ENCODE assay signal across 2 cellular contexts in the genomic region with DNA sequence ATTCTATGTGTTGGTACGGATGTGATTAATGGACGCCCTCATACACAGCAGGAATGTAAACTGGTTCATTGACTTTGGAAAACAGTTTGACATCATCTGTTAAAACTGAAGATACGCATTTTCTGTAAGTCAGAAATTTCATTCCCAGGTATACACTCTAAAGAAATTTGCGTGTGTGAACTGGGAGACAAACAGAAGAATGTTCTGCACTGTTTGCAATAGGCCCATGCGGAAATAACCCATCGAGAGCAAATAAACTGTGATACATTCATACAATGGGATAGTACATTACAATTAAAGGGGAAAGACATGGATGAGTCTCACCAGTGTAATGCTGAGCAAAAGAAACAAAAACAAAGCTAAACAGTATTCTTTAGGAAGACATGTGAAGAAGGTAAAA.
TF ChIP-seq lines count a peak whose summit lies in the region.

No MANE protein-coding gene starts in this region.

TF ChIP-seq in IMR-90, 13 proteins besides CTCF, POLR2A, EP300 and RAD21 (continued from another document):
- TF ChIP-seq, protein P1, sequence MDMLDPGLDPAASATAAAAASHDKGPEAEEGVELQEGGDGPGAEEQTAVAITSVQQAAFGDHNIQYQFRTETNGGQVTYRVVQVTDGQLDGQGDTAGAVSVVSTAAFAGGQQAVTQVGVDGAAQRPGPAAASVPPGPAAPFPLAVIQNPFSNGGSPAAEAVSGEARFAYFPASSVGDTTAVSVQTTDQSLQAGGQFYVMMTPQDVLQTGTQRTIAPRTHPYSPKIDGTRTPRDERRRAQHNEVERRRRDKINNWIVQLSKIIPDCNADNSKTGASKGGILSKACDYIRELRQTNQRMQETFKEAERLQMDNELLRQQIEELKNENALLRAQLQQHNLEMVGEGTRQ (IDR thresholded peaks at IDR 0.05; ENCODE audit: low read depth, low read length) = no peak
- TF ChIP-seq RFX5 (IDR thresholded peaks at IDR 0.05; ENCODE audit: low read depth, low read length) (no peak), MAFK (IDR thresholded peaks at IDR 0.05; ENCODE audit: low read depth, low read length) (no peak), MAZ (IDR thresholded peaks at IDR 0.05; ENCODE audit: borderline replicate concordance, low read depth, low read length) (no peak), SMC3 (IDR thresholded peaks at IDR 0.05; ENCODE audit: low read depth, low read length) (no peak), RCOR1 (IDR thresholded peaks at IDR 0.05; ENCODE audit: insufficient replicate concordance, low read length) (no peak), MXI1 (IDR thresholded peaks at IDR 0.05; ENCODE audit: borderline replicate concordance, low read depth, low read length) (no peak), CHD1 (IDR thresholded peaks at IDR 0.05; ENCODE audit: low read depth, low read length) (no peak), CEBPB (IDR thresholded peaks at IDR 0.05; ENCODE audit: low read depth, low read length) (no peak)
- TF ChIP-seq, protein P2, sequence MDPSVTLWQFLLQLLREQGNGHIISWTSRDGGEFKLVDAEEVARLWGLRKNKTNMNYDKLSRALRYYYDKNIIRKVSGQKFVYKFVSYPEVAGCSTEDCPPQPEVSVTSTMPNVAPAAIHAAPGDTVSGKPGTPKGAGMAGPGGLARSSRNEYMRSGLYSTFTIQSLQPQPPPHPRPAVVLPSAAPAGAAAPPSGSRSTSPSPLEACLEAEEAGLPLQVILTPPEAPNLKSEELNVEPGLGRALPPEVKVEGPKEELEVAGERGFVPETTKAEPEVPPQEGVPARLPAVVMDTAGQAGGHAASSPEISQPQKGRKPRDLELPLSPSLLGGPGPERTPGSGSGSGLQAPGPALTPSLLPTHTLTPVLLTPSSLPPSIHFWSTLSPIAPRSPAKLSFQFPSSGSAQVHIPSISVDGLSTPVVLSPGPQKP (IDR thresholded peaks at IDR 0.05; ENCODE audit: borderline replicate concordance, low read depth, low read length) = no peak

TF ChIP-seq in WTC11, 78 proteins besides CTCF, POLR2A, EP300 and RAD21 (continued from another document):
- TF ChIP-seq CBFB (CRISPR knock-in tag; IDR thresholded peaks at IDR 0.05; ENCODE audit: low read depth) (no peak), ZNF396 (CRISPR knock-in tag; IDR thresholded peaks at IDR 0.05; ENCODE audit: borderline replicate concordance) (no peak), ETV6 (CRISPR knock-in tag; IDR thresholded peaks at IDR 0.05) (no peak), SOX15 (CRISPR knock-in tag; IDR thresholded peaks at IDR 0.05) (no peak), MXD4 (CRISPR knock-in tag; IDR thresholded peaks at IDR 0.05; ENCODE audit: borderline replicate concordance) (no peak), TEAD1 (CRISPR knock-in tag; IDR thresholded peaks at IDR 0.05) (no peak), ZBTB21 (CRISPR knock-in tag; IDR thresholded peaks at IDR 0.05; ENCODE audit: borderline replicate concordance) (no peak), ZNF219 (CRISPR knock-in tag; IDR thresholded peaks at IDR 0.05; ENCODE audit: borderline replicate concordance) (no peak), ZNF263 (CRISPR knock-in tag; IDR thresholded peaks at IDR 0.05; ENCODE audit: low read depth) (no peak), TP53 (CRISPR knock-in tag; IDR thresholded peaks at IDR 0.05) (no peak), ATF1 (CRISPR knock-in tag; IDR thresholded peaks at IDR 0.05) (no peak)
- TF ChIP-seq, protein P3, sequence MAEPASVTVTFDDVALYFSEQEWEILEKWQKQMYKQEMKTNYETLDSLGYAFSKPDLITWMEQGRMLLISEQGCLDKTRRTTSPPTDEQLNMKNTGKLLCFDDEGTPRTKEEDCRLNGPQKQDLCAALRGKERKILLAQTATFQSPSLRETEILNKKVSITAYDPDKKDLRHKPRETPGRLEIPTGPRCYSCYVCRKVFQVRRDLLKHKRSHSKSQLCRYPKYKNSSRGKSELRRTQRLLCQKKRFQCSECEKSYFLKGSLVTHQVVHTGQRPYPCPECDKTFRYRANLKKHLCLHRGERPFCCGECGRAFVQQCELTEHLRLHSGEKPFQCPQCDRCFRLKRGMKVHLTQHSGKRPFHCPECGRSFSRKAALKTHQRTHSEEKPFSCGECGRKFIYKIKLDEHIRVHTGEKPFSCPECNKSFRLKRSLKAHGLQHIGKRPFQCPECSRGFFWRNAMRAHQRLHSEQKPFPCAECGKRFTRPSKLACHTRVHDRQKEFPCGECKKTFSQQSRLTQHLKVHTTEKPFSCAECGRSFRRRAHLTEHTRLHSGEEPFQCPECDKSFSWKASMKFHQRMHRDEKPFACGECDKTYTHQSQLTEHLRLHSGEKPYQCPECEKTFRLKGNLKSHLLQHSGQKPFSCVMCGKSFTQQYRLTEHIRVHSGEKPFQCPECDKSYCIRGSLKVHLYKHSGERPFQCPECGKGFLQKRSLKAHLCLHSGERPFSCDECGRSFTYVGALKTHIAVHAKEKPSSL (CRISPR knock-in tag; conservative IDR thresholded peaks at IDR 0.05) = no peak
- TF ChIP-seq, protein P4, sequence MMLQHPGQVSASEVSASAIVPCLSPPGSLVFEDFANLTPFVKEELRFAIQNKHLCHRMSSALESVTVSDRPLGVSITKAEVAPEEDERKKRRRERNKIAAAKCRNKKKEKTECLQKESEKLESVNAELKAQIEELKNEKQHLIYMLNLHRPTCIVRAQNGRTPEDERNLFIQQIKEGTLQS (CRISPR knock-in tag; conservative IDR thresholded peaks at IDR 0.05) = no peak
- TF ChIP-seq, protein P5, sequence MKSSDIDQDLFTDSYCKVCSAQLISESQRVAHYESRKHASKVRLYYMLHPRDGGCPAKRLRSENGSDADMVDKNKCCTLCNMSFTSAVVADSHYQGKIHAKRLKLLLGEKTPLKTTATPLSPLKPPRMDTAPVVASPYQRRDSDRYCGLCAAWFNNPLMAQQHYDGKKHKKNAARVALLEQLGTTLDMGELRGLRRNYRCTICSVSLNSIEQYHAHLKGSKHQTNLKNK (CRISPR knock-in tag; IDR thresholded peaks at IDR 0.05) = no peak
- TF ChIP-seq, protein P6, sequence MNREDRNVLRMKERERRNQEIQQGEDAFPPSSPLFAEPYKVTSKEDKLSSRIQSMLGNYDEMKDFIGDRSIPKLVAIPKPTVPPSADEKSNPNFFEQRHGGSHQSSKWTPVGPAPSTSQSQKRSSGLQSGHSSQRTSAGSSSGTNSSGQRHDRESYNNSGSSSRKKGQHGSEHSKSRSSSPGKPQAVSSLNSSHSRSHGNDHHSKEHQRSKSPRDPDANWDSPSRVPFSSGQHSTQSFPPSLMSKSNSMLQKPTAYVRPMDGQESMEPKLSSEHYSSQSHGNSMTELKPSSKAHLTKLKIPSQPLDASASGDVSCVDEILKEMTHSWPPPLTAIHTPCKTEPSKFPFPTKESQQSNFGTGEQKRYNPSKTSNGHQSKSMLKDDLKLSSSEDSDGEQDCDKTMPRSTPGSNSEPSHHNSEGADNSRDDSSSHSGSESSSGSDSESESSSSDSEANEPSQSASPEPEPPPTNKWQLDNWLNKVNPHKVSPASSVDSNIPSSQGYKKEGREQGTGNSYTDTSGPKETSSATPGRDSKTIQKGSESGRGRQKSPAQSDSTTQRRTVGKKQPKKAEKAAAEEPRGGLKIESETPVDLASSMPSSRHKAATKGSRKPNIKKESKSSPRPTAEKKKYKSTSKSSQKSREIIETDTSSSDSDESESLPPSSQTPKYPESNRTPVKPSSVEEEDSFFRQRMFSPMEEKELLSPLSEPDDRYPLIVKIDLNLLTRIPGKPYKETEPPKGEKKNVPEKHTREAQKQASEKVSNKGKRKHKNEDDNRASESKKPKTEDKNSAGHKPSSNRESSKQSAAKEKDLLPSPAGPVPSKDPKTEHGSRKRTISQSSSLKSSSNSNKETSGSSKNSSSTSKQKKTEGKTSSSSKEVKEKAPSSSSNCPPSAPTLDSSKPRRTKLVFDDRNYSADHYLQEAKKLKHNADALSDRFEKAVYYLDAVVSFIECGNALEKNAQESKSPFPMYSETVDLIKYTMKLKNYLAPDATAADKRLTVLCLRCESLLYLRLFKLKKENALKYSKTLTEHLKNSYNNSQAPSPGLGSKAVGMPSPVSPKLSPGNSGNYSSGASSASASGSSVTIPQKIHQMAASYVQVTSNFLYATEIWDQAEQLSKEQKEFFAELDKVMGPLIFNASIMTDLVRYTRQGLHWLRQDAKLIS (CRISPR knock-in tag; IDR thresholded peaks at IDR 0.05; ENCODE audit: borderline replicate concordance) = no peak
